In genomic region chr17:28571255-28572122, GRCh38 we compare ENCODE assay signal across 8 cellular contexts. TPM values are rescaled to one million over a fixed set of nuclear protein-coding genes. Genes with fewer than 3 reads are reported as not detected.
DNase-seq lines count a peak whose midpoint lies in the region; ATAC-seq and TF ChIP-seq lines count a peak whose summit lies in the region.

Gene PIGS (minus strand): TSS chr17:28571524. CDS start chr17:28571496, 28 bp downstream.

- dilution Hi-C loops in mammary epithelial cell (cut with HindIII; ENCODE audit: low sequenced_read_pairs), result no loop called here

- ATAC-seq in GM18868 (IDR thresholded peaks at IDR 0.05; ENCODE audit: unreplicated experiment), result peak; percentile 83
- ATAC-seq in HG03135 (IDR thresholded peaks at IDR 0.05; ENCODE audit: unreplicated experiment), result peak; percentile 79

- DNase-seq in NCI-H2196 treated with DMSO at 0.1 percent for 48 hours (lab: John Stamatoyannopoulos, UW; ENCODE audit: unreplicated experiment) (peak; percentile 61), mammary epithelial cell (peak; percentile 87)

- 4% methylated on average over 21 of the region's 57 CpGs for WGBS in mammary epithelial cell (ENCODE audit: low coverage, missing lambda C conversion rate)

- H4K20me1 ChIP-seq in mammary epithelial cell (ENCODE audit: insufficient read depth, low read length), result no peaks in the 10 kb centered on the region

- H3K27ac ChIP-seq in ACC112 (ENCODE audit: low read depth, low read length) (no peak within 1 kb of the TSS), mammary epithelial cell (ENCODE audit: insufficient read depth, low read depth, low read length) (peak within 1 kb of the TSS; percentile 47), iPS-20b (ENCODE audit: low read length) (peak within 1 kb of the TSS; percentile 1), skin epidermis (peak within 1 kb of the TSS; percentile 23 to 94 (median 81))

- H3K4me3 ChIP-seq in ACC112 (ENCODE audit: low read depth, low read length), result peak within 1 kb of the TSS; percentile 92
- H3K4me3 ChIP-seq in WI38 (ENCODE audit: low read depth, low read length), result peak within 1 kb of the TSS; percentile 95
- peak within 1 kb of the TSS; percentile 76 to 98 (median 77) for H3K4me3 ChIP-seq in mammary epithelial cell (replicated peaks in 1 of 3; ENCODE audit: insufficient read depth in 1 of 3, low read depth in 2 of 3, low read length in 3 of 3)
- peak within 1 kb of the TSS; percentile 88 for H3K4me3 ChIP-seq in iPS-20b (ENCODE audit: low read length)
- H3K4me3 ChIP-seq in skin epidermis, result peak within 1 kb of the TSS; percentile 65 to 99 (median 82)

- H3K79me2 ChIP-seq in ACC112 (ENCODE audit: control insufficient read depth, insufficient read depth, low read length, unreplicated experiment) (peaks cover 8% of the 10 kb centered on the region), mammary epithelial cell (ENCODE audit: insufficient read depth, low read length) (peaks cover 40% of the 10 kb centered on the region)

- H2AFZ ChIP-seq in ACC112 (ENCODE audit: low read length, unreplicated experiment) (peak within 1 kb of the TSS; percentile 99), mammary epithelial cell (ENCODE audit: low read depth, low read length) (peak within 1 kb of the TSS; percentile 98)

- H3K9me3 ChIP-seq in mammary epithelial cell (replicated peaks; ENCODE audit: insufficient read depth, low read length) (no peaks in the 10 kb centered on the region), iPS-20b (ENCODE audit: insufficient read depth, low read depth, low read length) (no peaks in the 10 kb centered on the region)

- no peak for TF ChIP-seq CTCF in WI38 (IDR thresholded peaks at IDR 0.05; ENCODE audit: low read depth, low read length)
- no peak for TF ChIP-seq CTCF in mammary epithelial cell (conservative IDR thresholded peaks at IDR 0.05 in 1 of 2, IDR thresholded peaks at IDR 0.05 in 1 of 2; ENCODE audit: extremely low read depth in 1 of 2, insufficient read depth in 1 of 2, low read depth in 1 of 2, low read length in 2 of 2)

- no peaks in the 10 kb centered on the region for H3K36me3 ChIP-seq in ACC112 (ENCODE audit: insufficient read depth, low read length)
- peaks cover 5% of the 10 kb centered on the region for H3K36me3 ChIP-seq in mammary epithelial cell (ENCODE audit: insufficient read depth, low read length)
- peaks cover 14% of the 10 kb centered on the region for H3K36me3 ChIP-seq in iPS-20b (ENCODE audit: insufficient read depth, low read depth, low read length)

- CTCF ChIA-PET in mammary epithelial cell (lab: Charles Lee; ENCODE audit: low non-redundant PET), result no interaction called here

- intact Hi-C loops in mammary epithelial cell (cut with micrococcal nuclease), result no loop called here

- H3K27me3 ChIP-seq in ACC112 (ENCODE audit: insufficient read depth, low read length), result no peaks in the 10 kb centered on the region
- H3K27me3 ChIP-seq in mammary epithelial cell (ENCODE audit: insufficient read depth, low read length), result no peaks in the 10 kb centered on the region
- H3K27me3 ChIP-seq in iPS-20b (ENCODE audit: insufficient read depth, low read length), result peaks cover 23% of the 10 kb centered on the region

- peak within 1 kb of the TSS; percentile 93 for H3K4me2 ChIP-seq in mammary epithelial cell (ENCODE audit: insufficient read depth, low read depth, low read length)

- BruUV-seq in mammary epithelial cell (replicated peaks; lab: Mats Ljungman, UMichigan), result no TSS peak

- in situ Hi-C loops in mammary epithelial cell (cut with MboI; ENCODE audit: low sequenced_read_pairs in 2 of 2), result no loop called here

- peaks cover 23% of the 10 kb centered on the region for H3K4me1 ChIP-seq in ACC112 (ENCODE audit: control insufficient read depth, insufficient read depth, low read length, unreplicated experiment)
- peaks cover 18% of the 10 kb centered on the region for H3K4me1 ChIP-seq in mammary epithelial cell (ENCODE audit: insufficient read depth, low read length)
- peaks cover 2% of the 10 kb centered on the region; the same call in 1 of the 2 replicates for H3K4me1 ChIP-seq in iPS-20b (ENCODE audit: insufficient read depth, low read length)

- H3K9ac ChIP-seq in mammary epithelial cell (ENCODE audit: insufficient read depth, low read length), result peak within 1 kb of the TSS; percentile 71
- H3K9ac ChIP-seq in iPS-20b (ENCODE audit: low read depth, low read length), result peak within 1 kb of the TSS; percentile 86

RNA-seq across cellular contexts. Expression of gene PIGS, which starts in this region (rescaled TPM):
- total RNA-seq in mammary epithelial cell, result 10 to 100 TPM; 45.0 to 56.2 TPM
- 59.1 TPM for polyA plus RNA-seq in mammary epithelial cell
- polyA minus RNA-seq in mammary epithelial cell, result 125 TPM
